9 cellular contexts compared by ENCODE assay signal in the genomic region with DNA sequence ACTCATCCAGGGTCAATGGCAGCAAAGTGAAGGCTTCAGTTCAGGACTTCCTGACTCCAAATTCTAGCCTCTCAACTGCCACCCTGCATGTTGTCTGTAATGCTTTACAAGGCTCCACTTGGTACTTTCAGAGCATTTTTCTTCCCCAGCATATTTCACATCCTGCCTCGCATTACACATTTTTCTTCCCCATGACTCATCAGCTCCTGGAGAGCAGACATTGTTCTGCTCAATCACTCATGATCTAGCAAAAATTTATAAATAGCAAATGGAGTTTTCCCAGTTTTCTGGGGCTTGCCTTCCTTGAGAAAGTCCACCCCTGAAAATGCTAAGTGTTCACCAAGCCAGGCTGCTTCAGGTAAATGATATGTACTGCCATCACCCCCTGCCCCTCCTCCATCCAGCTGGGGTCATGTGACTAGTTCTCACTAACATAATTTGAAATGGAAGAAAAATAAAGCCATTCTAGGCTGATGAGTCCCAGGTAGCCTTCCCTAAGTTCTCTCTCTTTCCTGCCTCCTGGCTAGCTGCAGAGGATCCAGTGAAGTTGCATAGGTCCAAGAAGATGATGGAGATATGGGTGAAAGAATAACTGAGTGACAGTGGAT.
DNase-seq lines count a peak whose midpoint lies in the region; ATAC-seq and TF ChIP-seq lines count a peak whose summit lies in the region.
"Had no signal": no experiment of that assay in that cellular context is flagged by ENCODE, and none has a peak within 500 bp of the region (broad histone marks: within the 10 kb centered on the region; RNA-seq: fewer than 3 reads in every experiment).

No MANE protein-coding gene starts in this region.

- no peak overlapping the region for H3K27ac Mint-ChIP-seq in activated T-helper 17 cell treated with anti-CD3 and anti-CD28 coated beads, Interleukin-2, amount 50 U/mL, for 72 hours
- H3K27ac Mint-ChIP-seq: activated T-helper 2 cell treated with anti-CD3 and anti-CD28 coated beads, Interferon-gamma antibody, Interleukin-2, Interleukin-4, amounts not matched to agents 10 μg/mL and 5 μg/mL and 100 μg/mL, durations not matched to agents 14 hours and 24 hours and 36 hours had no signal

- ATAC-seq in HG03378 (IDR thresholded peaks at IDR 0.05; ENCODE audit: unreplicated experiment) (no peak), GM18505 (IDR thresholded peaks at IDR 0.05; ENCODE audit: unreplicated experiment) (no peak), GM19395 (IDR thresholded peaks at IDR 0.05; ENCODE audit: unreplicated experiment) (no peak)
- ATAC-seq in activated T-helper 17 cell treated with anti-CD3 and anti-CD28 coated beads, Interleukin-2, amount 50 U/mL, for 72 hours (replicated peaks): no peak

- H3K36me3 Mint-ChIP-seq in activated T-helper 17 cell treated with anti-CD3 and anti-CD28 coated beads, Interleukin-2, amount 50 U/mL, for 72 hours (ENCODE audit: low read depth): no peaks in the 10 kb centered on the region

- no peaks in the 10 kb centered on the region for H3K4me1 Mint-ChIP-seq in activated T-helper 17 cell treated with anti-CD3 and anti-CD28 coated beads, Interleukin-2, amount 50 U/mL, for 72 hours

- no peak overlapping the region for H3K4me3 Mint-ChIP-seq in activated T-helper 17 cell treated with anti-CD3 and anti-CD28 coated beads, Interleukin-2, amount 50 U/mL, for 72 hours

- TF ChIP-seq POLR2A in GM18505 (IDR thresholded peaks at IDR 0.05; ENCODE audit: borderline replicate concordance, extremely low read depth, insufficient read depth, insufficient read length): no peak

- peaks cover 17% of the 10 kb centered on the region for H3K27me3 Mint-ChIP-seq in activated T-helper 17 cell treated with anti-CD3 and anti-CD28 coated beads, Interleukin-2, amount 50 U/mL, for 72 hours

- no peaks in the 10 kb centered on the region for H3K9me3 Mint-ChIP-seq in activated T-helper 17 cell treated with anti-CD3 and anti-CD28 coated beads, Interleukin-2, amount 50 U/mL, for 72 hours
- H3K9me3 Mint-ChIP-seq: activated T-helper 2 cell treated with anti-CD3 and anti-CD28 coated beads, Interferon-gamma antibody, Interleukin-2, Interleukin-4, amounts not matched to agents 10 μg/mL and 5 μg/mL and 100 μg/mL, durations not matched to agents 14 hours and 24 hours and 36 hours had no signal

- DNase-seq in DMS53 (lab: John Stamatoyannopoulos, UW) (peak; percentile 82), OCI-M1 (lab: John Stamatoyannopoulos, UW) (peak; percentile 4), epidermal melanocyte (ENCODE audit: insufficient read length, low spot score) (peak; percentile 74), occipital lobe (lab: John Stamatoyannopoulos, UW) (peak; percentile 33)

Comparison
In these comparisons a context has a peak if more than half of its experiments do, and no peak if none do; other contexts are left out.
1. DNase-seq: peak in every context shown above with its lines; median percentile 82 in DMS53; 74 in epidermal melanocyte; 33 in occipital lobe; 4 in OCI-M1.